ENCODE assay signal across 26 cellular contexts in genomic region chr11:43619863-43620505, GRCh38.
"Had no signal": no experiment of that assay in that cellular context is flagged by ENCODE, and none has a peak within 500 bp of the region (broad histone marks: within the 10 kb centered on the region; RNA-seq: fewer than 3 reads in every experiment).

No MANE protein-coding gene starts in this region.

- H3K27me3 ChIP-seq: neural progenitor cell, ovary, thyroid gland, tibial nerve, upper lobe of left lung, vagina had no signal

- H2AFZ ChIP-seq: neural progenitor cell, parathyroid adenoma had no signal

- H3K4me1 ChIP-seq: neural progenitor cell, parathyroid adenoma, psoas muscle, spleen, stomach, thyroid gland, tibial nerve, upper lobe of left lung, vagina had no signal

- ATAC-seq: natural killer cell; psoas muscle; right cardiac atrium; sciatic nerve; stimulated activated effector memory CD8-positive, alpha-beta T cell treated with anti-CD3 and anti-CD28 coated beads, Interleukin-12 subunit alpha, Interleukin-12 subunit beta, amount 100 ng/mL, for 72 hours; stimulated activated naive B cell treated with anti-CD40 and anti-IgM and Interleukin-4, amounts not matched to agents 10 μg/mL and 1 μg/mL and 100 μg/mL, for 72 hours had no signal

- H3K9me3 ChIP-seq: ovary, psoas muscle, thoracic aorta, thyroid gland, tibial nerve, upper lobe of left lung, vagina had no signal

- DNase-seq: natural killer cell; occipital lobe; ovary; posterior cingulate gyrus; psoas muscle; right cardiac atrium; spleen; stimulated activated CD4-positive, alpha-beta T cell treated with anti-CD3 and anti-CD28 coated beads, Interleukin-12 subunit alpha, Interleukin-12 subunit beta, amount 100 ng/mL, for 4 hours; stimulated activated CD4-positive, alpha-beta T cell treated with anti-CD3 and anti-CD28 coated beads, Interleukin-1b, Interleukin-23, amount 100 ng/mL, for 48 hours; stimulated activated CD4-positive, alpha-beta T cell treated with anti-CD3 and anti-CD28 coated beads, Interleukin-4, amount 100 ng/mL, for 1 hour; stimulated activated naive B cell treated with anti-CD40 and anti-IgM and Interleukin-4, amounts not matched to agents 10 μg/mL and 1 μg/mL and 100 μg/mL, for 72 hours; stimulated activated naive CD4-positive, alpha-beta T cell treated with Interleukin-2 at 50 U/mL for 16 hours; stomach; thyroid gland; trophoblast cell; upper lobe of left lung had no signal

- H3K4me3 ChIP-seq: neural progenitor cell, ovary, psoas muscle, skin epidermis, smooth muscle cell, spleen, stomach, thoracic aorta, thyroid gland, tibial nerve, upper lobe of left lung, vagina had no signal

- H3K27ac ChIP-seq: neural progenitor cell, ovary, parathyroid adenoma, psoas muscle, skin epidermis, spleen, stomach, thoracic aorta, thyroid gland, tibial nerve, upper lobe of left lung, vagina had no signal

- H3K79me2 ChIP-seq: parathyroid adenoma had no signal

- H3K9ac ChIP-seq: neural progenitor cell, parathyroid adenoma had no signal

- FAIRE-seq: urothelium cell line had no signal

- H3K4me2 ChIP-seq: neural progenitor cell, smooth muscle cell had no signal

- H3K36me3 ChIP-seq: neural progenitor cell, ovary, spleen, stomach, thoracic aorta, thyroid gland, tibial nerve, upper lobe of left lung, vagina had no signal
